Comparison of ENCODE assay signal across 15 cellular contexts in genomic region chr2:171882095-171882769, GRCh38. TPM values are rescaled to one million over a fixed set of nuclear protein-coding genes. Genes with fewer than 3 reads are reported as not detected.
DNase-seq lines count a peak whose midpoint lies in the region; ATAC-seq and TF ChIP-seq lines count a peak whose summit lies in the region.
"Had no signal": no experiment of that assay in that cellular context is flagged by ENCODE, and none has a peak within 500 bp of the region (broad histone marks: within the 10 kb centered on the region; RNA-seq: fewer than 3 reads in every experiment).

No MANE protein-coding gene starts in this region.

- POLR2A ChIA-PET in activated CD4-positive, alpha-beta memory T cell treated with anti-CD3 and anti-CD28 coated beads for 36 hours (lab: Charles Lee), result interaction anchor here (3.2 kb wide), 1 partner anchor 11 kb away, joined by 18 read pairs; the partner anchor contains the start of gene SLC25A12
- POLR2A ChIA-PET in activated CD4-positive, alpha-beta memory T cell treated with anti-CD3 and anti-CD28 coated beads, Interleukin-2, amount 10 ng/mL, durations not matched to agents 7 days and 5 days (lab: Charles Lee), result interaction anchor here (2.2 kb wide), 1 partner anchor 11 kb away, joined by 16 read pairs; the partner anchor contains the start of gene SLC25A12
- POLR2A ChIA-PET in naive thymus-derived CD8-positive, alpha-beta T cell (lab: Charles Lee), result interaction anchor here (0.6 kb wide), 1 partner anchor 27 kb away, joined by 5 read pairs; no protein-coding TSS in a partner anchor
- POLR2A ChIA-PET in CD4-positive, alpha-beta memory T cell (lab: Charles Lee; ENCODE audit: partially characterized antibody), result no interaction called here

- no peak for TF ChIP-seq CTCF in gastrocnemius medialis (IDR thresholded peaks at IDR 0.05 in 4 of 5, conservative IDR thresholded peaks at IDR 0.05 in 1 of 5)

- in situ Hi-C loops in gastrocnemius medialis (cut with MboI; ENCODE audit: low sequenced_read_pairs in 4 of 4), result no loop called here

- peaks cover 37 to 48% of the 10 kb centered on the region in 2 donors for H3K4me1 ChIP-seq in gastrocnemius medialis
- H3K4me1 ChIP-seq in CD4-positive, alpha-beta memory T cell (ENCODE audit: insufficient read depth, low read length), result no peaks in the 10 kb centered on the region
- H3K4me1 ChIP-seq: uterus had no signal

- no peaks in the 10 kb centered on the region for H3K9me3 ChIP-seq in gastrocnemius medialis
- H3K9me3 ChIP-seq in CD4-positive, alpha-beta memory T cell (ENCODE audit: control insufficient read depth in 1 of 2, low read length in 2 of 2), result no peaks in the 10 kb centered on the region
- H3K9me3 ChIP-seq: SK-N-SH, uterus had no signal

- intact Hi-C loops in activated CD4-positive, alpha-beta memory T cell treated with anti-CD3 and anti-CD28 coated beads for 36 hours (cut with micrococcal nuclease), result no loop called here
- intact Hi-C loops in gastrocnemius medialis (cut with DNase I; ENCODE audit: low total_unique reads), result no loop called here
- intact Hi-C loops in CD4-positive, alpha-beta memory T cell (cut with micrococcal nuclease), result no loop called here

- CTCF ChIA-PET in activated CD4-positive, alpha-beta memory T cell treated with anti-CD3 and anti-CD28 coated beads for 36 hours (lab: Charles Lee), result interaction anchor here (0.7 kb wide), 1 partner anchor 100 kb away, joined by 3 read pairs; no protein-coding TSS in a partner anchor
- CTCF ChIA-PET in activated CD4-positive, alpha-beta memory T cell treated with anti-CD3 and anti-CD28 coated beads, Interleukin-2, amount 10 ng/mL, durations not matched to agents 7 days and 5 days (lab: Charles Lee), result interaction anchor here (1.0 to 1.9 kb wide), 2 partner anchors 9 to 245 kb away, joined by 3 to 4 read pairs; no protein-coding TSS in a partner anchor
- CTCF ChIA-PET in CD4-positive, alpha-beta memory T cell (lab: Charles Lee; ENCODE audit: partially characterized antibody), result no interaction called here

- no peaks in the 10 kb centered on the region for H3K27me3 Mint-ChIP-seq in activated CD4-positive, alpha-beta memory T cell treated with anti-CD3 and anti-CD28 coated beads for 36 hours
- H3K27me3 Mint-ChIP-seq in activated CD4-positive, alpha-beta memory T cell treated with anti-CD3 and anti-CD28 coated beads, Interleukin-2, amount 10 ng/mL, durations not matched to agents 7 days and 5 days, result no peaks in the 10 kb centered on the region
- no peaks in the 10 kb centered on the region for H3K27me3 Mint-ChIP-seq in naive thymus-derived CD8-positive, alpha-beta T cell
- H3K27me3 Mint-ChIP-seq in CD4-positive, alpha-beta memory T cell, result no peaks in the 10 kb centered on the region

- no peak overlapping the region for H3K4me3 Mint-ChIP-seq in activated CD4-positive, alpha-beta memory T cell treated with anti-CD3 and anti-CD28 coated beads for 36 hours
- no peak overlapping the region for H3K4me3 Mint-ChIP-seq in activated CD4-positive, alpha-beta memory T cell treated with anti-CD3 and anti-CD28 coated beads, Interleukin-2, amount 10 ng/mL, durations not matched to agents 7 days and 5 days
- H3K4me3 Mint-ChIP-seq in naive thymus-derived CD8-positive, alpha-beta T cell, result no peak overlapping the region
- H3K4me3 Mint-ChIP-seq in CD4-positive, alpha-beta memory T cell, result no peak overlapping the region

- no peaks in the 10 kb centered on the region for H3K27me3 ChIP-seq in gastrocnemius medialis
- H3K27me3 ChIP-seq in CD4-positive, alpha-beta memory T cell (ENCODE audit: insufficient read depth, low read length), result no peaks in the 10 kb centered on the region
- H3K27me3 ChIP-seq: uterus had no signal

- H3K36me3 Mint-ChIP-seq in activated CD4-positive, alpha-beta memory T cell treated with anti-CD3 and anti-CD28 coated beads for 36 hours, result peaks cover 4% of the 10 kb centered on the region
- H3K36me3 Mint-ChIP-seq in activated CD4-positive, alpha-beta memory T cell treated with anti-CD3 and anti-CD28 coated beads, Interleukin-2, amount 10 ng/mL, durations not matched to agents 7 days and 5 days (ENCODE audit: low read depth), result peaks cover 19% of the 10 kb centered on the region
- peaks cover 0 to 11% (median 0%) of the 10 kb centered on the region in 3 donors for H3K36me3 Mint-ChIP-seq in naive thymus-derived CD8-positive, alpha-beta T cell
- peaks cover 0 to 2% of the 10 kb centered on the region in 2 donors for H3K36me3 Mint-ChIP-seq in CD4-positive, alpha-beta memory T cell

- no peak for DNase-seq in activated CD4-positive, alpha-beta memory T cell treated with anti-CD3 and anti-CD28 coated beads for 36 hours
- no peak for DNase-seq in activated CD4-positive, alpha-beta memory T cell treated with anti-CD3 and anti-CD28 coated beads, Interleukin-2, amount 10 ng/mL, durations not matched to agents 7 days and 5 days
- peak; percentile 48 for DNase-seq in LHCN-M2 (ENCODE audit: low read depth)
- no peak for DNase-seq in gastrocnemius medialis
- DNase-seq in naive thymus-derived CD8-positive, alpha-beta T cell, result no peak
- no peak for DNase-seq in HuH-7.5 (ENCODE audit: low spot score)
- no peak for DNase-seq in CD4-positive, alpha-beta memory T cell
- DNase-seq: ACHN, activated gamma-delta T cell treated with Interleukin-2 at 50 U/mL for 16 hours, islet precursor cell, NCI-H2081 treated with DMSO at 0.1 percent for 48 hours, SK-N-SH, uterus had no signal

- H3K4me3 ChIP-seq in gastrocnemius medialis, result no peak overlapping the region
- H3K4me3 ChIP-seq in CD4-positive, alpha-beta memory T cell (ENCODE audit: low read length in 2 of 2), result no peak overlapping the region
- H3K4me3 ChIP-seq: uterus had no signal

- TF ChIP-seq POLR2A in gastrocnemius medialis (IDR thresholded peaks at IDR 0.05), result no peak

- H3K27ac ChIP-seq in gastrocnemius medialis, result peak overlapping the region; percentile 85 to 93 (median 89)
- no peak overlapping the region for H3K27ac ChIP-seq in CD4-positive, alpha-beta memory T cell (ENCODE audit: low read depth, low read length)
- H3K27ac ChIP-seq: uterus had no signal

- H3K9me3 Mint-ChIP-seq in activated CD4-positive, alpha-beta memory T cell treated with anti-CD3 and anti-CD28 coated beads for 36 hours, result no peaks in the 10 kb centered on the region
- no peaks in the 10 kb centered on the region for H3K9me3 Mint-ChIP-seq in activated CD4-positive, alpha-beta memory T cell treated with anti-CD3 and anti-CD28 coated beads, Interleukin-2, amount 10 ng/mL, durations not matched to agents 7 days and 5 days
- H3K9me3 Mint-ChIP-seq in naive thymus-derived CD8-positive, alpha-beta T cell, result no peaks in the 10 kb centered on the region
- H3K9me3 Mint-ChIP-seq in CD4-positive, alpha-beta memory T cell, result no peaks in the 10 kb centered on the region

- H3K27ac Mint-ChIP-seq in activated CD4-positive, alpha-beta memory T cell treated with anti-CD3 and anti-CD28 coated beads for 36 hours, result peak overlapping the region; percentile 76
- H3K27ac Mint-ChIP-seq in activated CD4-positive, alpha-beta memory T cell treated with anti-CD3 and anti-CD28 coated beads, Interleukin-2, amount 10 ng/mL, durations not matched to agents 7 days and 5 days, result no peak overlapping the region
- H3K27ac Mint-ChIP-seq in naive thymus-derived CD8-positive, alpha-beta T cell, result peak overlapping the region in 3 of 10 donors; percentile 9 to 55 (median 17)
- H3K27ac Mint-ChIP-seq in CD4-positive, alpha-beta memory T cell, result peak overlapping the region in 1 of 7 donors; percentile 80

- H3K36me3 ChIP-seq in gastrocnemius medialis, result peaks cover 0 to 4% of the 10 kb centered on the region in 2 donors
- no peaks in the 10 kb centered on the region for H3K36me3 ChIP-seq in CD4-positive, alpha-beta memory T cell (ENCODE audit: insufficient read depth, low read length)
- H3K36me3 ChIP-seq: uterus had no signal

- peak; percentile 62 for ATAC-seq in GM21528 (IDR thresholded peaks at IDR 0.05; ENCODE audit: low FRiP score, unreplicated experiment)
- peak in 1 of 2 donors; percentile 27 for ATAC-seq in gastrocnemius medialis
- ATAC-seq in naive thymus-derived CD8-positive, alpha-beta T cell, result no peak
- ATAC-seq: sciatic nerve had no signal

- peaks cover 36% of the 10 kb centered on the region for H3K4me1 Mint-ChIP-seq in activated CD4-positive, alpha-beta memory T cell treated with anti-CD3 and anti-CD28 coated beads for 36 hours (ENCODE audit: low read depth)
- H3K4me1 Mint-ChIP-seq in activated CD4-positive, alpha-beta memory T cell treated with anti-CD3 and anti-CD28 coated beads, Interleukin-2, amount 10 ng/mL, durations not matched to agents 7 days and 5 days, result peaks cover 32% of the 10 kb centered on the region
- peaks cover 12 to 43% (median 22%) of the 10 kb centered on the region in 4 donors for H3K4me1 Mint-ChIP-seq in naive thymus-derived CD8-positive, alpha-beta T cell
- H3K4me1 Mint-ChIP-seq in CD4-positive, alpha-beta memory T cell, result peaks cover 13 to 33% (median 23%) of the 10 kb centered on the region in 4 donors

RNA-seq across cellular contexts. Expression of gene SLC25A12, which starts 11.8 kb away (rescaled TPM):
- total RNA-seq in activated CD4-positive, alpha-beta memory T cell treated with anti-CD3 and anti-CD28 coated beads for 36 hours, result 10 to 100 TPM; 15.1 to 17.0 TPM
- 10 to 100 TPM; 24.1 to 28.1 TPM for total RNA-seq in activated CD4-positive, alpha-beta memory T cell treated with anti-CD3 and anti-CD28 coated beads, Interleukin-2, amount 10 ng/mL, durations not matched to agents 7 days and 5 days
- 15.4 and 20.0 TPM in 2 replicates for total RNA-seq in LHCN-M2 (2014; rRNA removed)
- polyA plus RNA-seq in LHCN-M2 (2012), result 6.8 TPM
- total RNA-seq in gastrocnemius medialis, result 10 to 100 TPM; 54.2 to 91.3 (median 79.0) TPM
- 10 to 100 TPM; 12.6 to 16.6 TPM for total RNA-seq in naive thymus-derived CD8-positive, alpha-beta T cell
- 10 to 100 TPM in 2 of 3 donors, 1 to 10 TPM in 1; 7.9 to 14.0 (median 13.5) TPM for polyA plus RNA-seq in naive thymus-derived CD8-positive, alpha-beta T cell
- total RNA-seq in CD4-positive, alpha-beta memory T cell, result 10 to 100 TPM; 14.6 to 14.9 TPM
- 10 to 100 TPM in 1 of 2 donors, 1 to 10 TPM in 1; 7.4 to 14.2 TPM for polyA plus RNA-seq in CD4-positive, alpha-beta memory T cell

RNA-seq across cellular contexts. Expression of gene HAT1, which starts 40.0 kb away (rescaled TPM):
- 10 to 100 TPM; 86.2 to 90.8 TPM for total RNA-seq in activated CD4-positive, alpha-beta memory T cell treated with anti-CD3 and anti-CD28 coated beads for 36 hours
- total RNA-seq in activated CD4-positive, alpha-beta memory T cell treated with anti-CD3 and anti-CD28 coated beads, Interleukin-2, amount 10 ng/mL, durations not matched to agents 7 days and 5 days, result 10 to 100 TPM; 59.4 to 59.5 TPM
- 76.8 and 87.5 TPM in 2 replicates for total RNA-seq in LHCN-M2 (2014; rRNA removed)
- polyA plus RNA-seq in LHCN-M2 (2012), result 38.6 TPM
- total RNA-seq in gastrocnemius medialis, result 10 to 100 TPM; 30.6 to 61.9 (median 50.0) TPM
- 10 to 100 TPM; 29.8 to 30.7 TPM for total RNA-seq in naive thymus-derived CD8-positive, alpha-beta T cell
- polyA plus RNA-seq in naive thymus-derived CD8-positive, alpha-beta T cell, result 10 to 100 TPM; 65.7 to 68.8 (median 66.2) TPM
- 10 to 100 TPM; 22.6 to 27.7 TPM for total RNA-seq in CD4-positive, alpha-beta memory T cell
- polyA plus RNA-seq in CD4-positive, alpha-beta memory T cell, result 10 to 100 TPM; 66.0 to 75.2 TPM
